In the genomic region with DNA sequence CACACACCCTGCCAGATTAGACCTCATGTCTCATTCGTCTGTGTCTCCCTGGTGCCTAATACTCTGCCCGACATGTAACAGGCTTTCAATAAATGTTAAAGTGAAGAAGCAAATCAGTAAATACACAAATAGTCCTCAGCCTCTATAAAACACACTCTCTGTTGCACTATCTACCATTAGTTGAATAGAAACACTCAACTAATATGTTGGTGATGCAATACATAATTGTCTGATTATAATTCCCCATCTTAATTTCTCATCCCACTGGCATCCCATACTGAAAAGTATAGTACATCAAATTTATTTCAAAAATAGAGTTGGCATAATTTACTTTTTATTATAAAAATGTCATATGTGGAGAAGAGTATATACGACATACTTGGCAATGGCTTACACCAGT, we compare ENCODE assay signal across 27 cellular contexts.
"Had no signal": no experiment of that assay in that cellular context is flagged by ENCODE, and none has a peak within 500 bp of the region (broad histone marks: within the 10 kb centered on the region; RNA-seq: fewer than 3 reads in every experiment).

No MANE protein-coding gene starts in this region.

- H3K27me3 ChIP-seq: stomach, suprapubic skin, testis, thyroid gland, tibial artery, tibial nerve, transverse colon, upper lobe of left lung, upper lobe of right lung, uterus, vagina had no signal

- H3K4me3 ChIP-seq: stomach, suprapubic skin, testis, thoracic aorta, thyroid gland, tibial artery, tibial nerve, transverse colon, upper lobe of left lung, upper lobe of right lung, uterus, vagina had no signal

- ATAC-seq: stimulated activated effector memory CD8-positive, alpha-beta T cell treated with anti-CD3 and anti-CD28 coated beads, Interleukin-12 subunit alpha, Interleukin-12 subunit beta, amount 100 ng/mL, for 72 hours; stimulated activated memory B cell treated with anti-CD40 and anti-IgM and Interleukin-4, amounts not matched to agents 10 μg/mL and 1 μg/mL and 100 μg/mL, for 72 hours; stimulated activated naive B cell treated with anti-CD40 and anti-IgM and Interleukin-4, amounts not matched to agents 10 μg/mL and 1 μg/mL and 100 μg/mL, for 72 hours; stimulated activated naive CD8-positive, alpha-beta T cell treated with anti-CD3 and anti-CD28 coated beads, Interleukin-15, amount 100 ng/mL, for 72 hours; stimulated activated naive CD8-positive, alpha-beta T cell treated with anti-CD3 and anti-CD28 coated beads, Interleukin-15, Interleukin-2, amounts not matched to agents 100 U/mL and 50 U/mL, for 24 hours; upper lobe of right lung had no signal

- H3K9me3 ChIP-seq: suprapubic skin, testis, thyroid gland, transverse colon, upper lobe of right lung, uterus, vagina had no signal

- H3K4me1 ChIP-seq: stomach, suprapubic skin, testis, thyroid gland, tibial artery, tibial nerve, transverse colon, upper lobe of left lung, upper lobe of right lung, uterus, vagina had no signal

- H3K27ac ChIP-seq: stomach, suprapubic skin, testis, thoracic aorta, thyroid gland, tibial artery, tibial nerve, transverse colon, upper lobe of left lung, upper lobe of right lung, uterus, vagina had no signal

- DNase-seq: stimulated activated CD4-positive, alpha-beta T cell treated with anti-CD3 and anti-CD28 coated beads, Interleukin-2, amount 100 ng/mL, for 48 hours; stimulated activated CD4-positive, alpha-beta T cell treated with anti-CD3 and anti-CD28 coated beads, Interleukin-4, amount 100 ng/mL, for 1 hour; stimulated activated CD4-positive, alpha-beta T cell treated with anti-CD3 and anti-CD28 coated beads, Interleukin-4, amount 100 ng/mL, for 24 hours; stimulated activated CD4-positive, alpha-beta T cell treated with anti-CD3 and anti-CD28 coated beads, Interleukin-4, amount 100 ng/mL, for 4 hours; stimulated activated CD8-positive, alpha-beta memory T cell treated with anti-CD3 and anti-CD28 coated beads, Interleukin-4, amount 100 ng/mL, for 48 hours; stimulated activated naive B cell treated with anti-CD40 and anti-IgM and Interleukin-4, amounts not matched to agents 10 μg/mL and 1 μg/mL and 100 μg/mL, for 72 hours; stimulated activated naive CD4-positive, alpha-beta T cell; stimulated activated naive CD4-positive, alpha-beta T cell treated with Interleukin-2 at 50 U/mL for 16 hours; stimulated activated naive CD8-positive, alpha-beta T cell treated with anti-CD3 and anti-CD28 coated beads, Interleukin-15, amount 100 ng/mL, for 72 hours; stimulated activated naive CD8-positive, alpha-beta T cell treated with anti-CD3 and anti-CD28 coated beads, Interleukin-15, Interleukin-2, amounts not matched to agents 100 U/mL and 50 U/mL, for 24 hours; stomach; substantia nigra; testis; thyroid gland; tibial artery; transverse colon; trophoblast cell; upper lobe of left lung; upper lobe of right lung; uterus had no signal

- H3K36me3 ChIP-seq: stomach, suprapubic skin, thoracic aorta, thyroid gland, tibial artery, tibial nerve, transverse colon, upper lobe of left lung, upper lobe of right lung, uterus, vagina had no signal

- FAIRE-seq: urothelium cell line had no signal
